1 cellular context compared by ENCODE assay signal in genomic region chr15:51046016-51046415, GRCh38.
A peak's percentile ranks its signal among the peaks of the same experiment; 100 is the strongest.
TF ChIP-seq lines count a peak whose summit lies in the region.

No MANE protein-coding gene starts in this region.

TF ChIP-seq in HepG2, 621 proteins besides CTCF, POLR2A, EP300 and RAD21:
- TF ChIP-seq CEBPB (IDR thresholded peaks at IDR 0.05; ENCODE audit: borderline replicate concordance, low read depth, low read length), result peak; percentile 68
- TF ChIP-seq RXRA (CRISPR knock-in tag; IDR thresholded peaks at IDR 0.05), result no peak
- no peak for TF ChIP-seq ZNF790 (CRISPR knock-in tag; IDR thresholded peaks at IDR 0.05; ENCODE audit: borderline replicate concordance)
- no peak for TF ChIP-seq THAP7 (CRISPR knock-in tag; IDR thresholded peaks at IDR 0.05)
- no peak for TF ChIP-seq SP140L (CRISPR knock-in tag; IDR thresholded peaks at IDR 0.05; ENCODE audit: borderline replicate concordance)
TF ChIP-seq in HepG2: peak in this region for 1.
